8 cellular contexts compared by ENCODE assay signal in genomic region chr3:169813757-169814517, GRCh38.
A peak's percentile ranks its signal among the peaks of the same experiment; 100 is the strongest.
DNase-seq lines count a peak whose midpoint lies in the region; ATAC-seq lines count a peak whose summit lies in the region.

No MANE protein-coding gene starts in this region.

- H3K4me3 ChIP-seq in ACC112 (ENCODE audit: low read depth, low read length), result peak overlapping the region; percentile 82

- H3K36me3 ChIP-seq in ACC112 (ENCODE audit: insufficient read depth, low read length), result no peaks in the 10 kb centered on the region

- H3K27ac ChIP-seq in ACC112 (ENCODE audit: low read depth, low read length), result no peak overlapping the region

- peak overlapping the region; percentile 70 for H2AFZ ChIP-seq in ACC112 (ENCODE audit: low read length, unreplicated experiment)

- ATAC-seq in GM18873 (IDR thresholded peaks at IDR 0.05; ENCODE audit: low FRiP score, unreplicated experiment), result peak; percentile 90
- peak; percentile 88 for ATAC-seq in HG03135 (IDR thresholded peaks at IDR 0.05; ENCODE audit: unreplicated experiment)

- H3K79me2 ChIP-seq in ACC112 (ENCODE audit: control insufficient read depth, insufficient read depth, low read length, unreplicated experiment), result peaks cover 11% of the 10 kb centered on the region

- DNase-seq in NCI-H774 (lab: John Stamatoyannopoulos, UW) (peak; percentile 87), activated T-cell treated with anti-CD3 and anti-CD28 coated beads for 4 hours (peak; percentile 67), germinal center (ENCODE audit: low spot score) (peak; percentile 74), NCI-H2227 treated with DMSO at 0.1 percent for 48 hours (lab: John Stamatoyannopoulos, UW) (no peak)
- peak; percentile 44 to 64 for DNase-seq in stimulated activated CD4-positive, alpha-beta T cell treated with anti-CD3 and anti-CD28 coated beads, Interleukin-12 subunit alpha, Interleukin-12 subunit beta, amount 100 ng/mL, for 24 hours (ENCODE audit: low read depth in 2 of 2)

- peaks cover 11% of the 10 kb centered on the region for H3K4me1 ChIP-seq in ACC112 (ENCODE audit: control insufficient read depth, insufficient read depth, low read length, unreplicated experiment)

- no peaks in the 10 kb centered on the region for H3K27me3 ChIP-seq in ACC112 (ENCODE audit: insufficient read depth, low read length)
